Comparison of ENCODE assay signal across 3 cellular contexts in the genomic region with DNA sequence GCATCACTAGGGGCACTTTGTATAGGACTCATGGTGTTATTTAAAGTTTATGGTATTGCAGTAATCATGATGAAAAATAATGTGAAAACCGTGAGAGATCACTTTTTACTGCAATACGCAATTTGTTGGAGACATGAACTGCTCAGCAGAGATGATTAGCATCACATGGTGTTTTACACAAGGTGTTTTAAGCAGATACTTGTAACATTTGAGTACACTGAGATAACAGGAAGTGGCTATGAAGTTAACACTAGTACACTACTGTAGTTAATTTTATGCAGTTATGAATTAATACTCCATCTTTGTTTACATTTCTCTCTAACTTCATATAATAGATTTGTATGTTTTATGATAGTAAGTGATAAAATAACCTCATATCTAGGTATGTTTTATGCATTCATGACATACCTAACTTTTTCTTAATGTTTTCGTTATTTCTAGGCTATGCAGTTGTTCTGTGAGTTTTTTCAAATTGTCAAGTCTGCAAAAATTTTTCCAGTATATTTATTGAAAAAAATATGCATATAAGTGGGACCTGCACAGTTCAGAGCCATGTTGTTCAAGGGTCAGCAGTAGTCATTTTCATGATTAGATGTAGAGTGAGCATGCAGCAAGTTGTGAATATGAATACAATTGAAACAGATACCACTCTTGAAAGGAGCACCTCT.
TF ChIP-seq lines count a peak whose summit lies in the region.

No MANE protein-coding gene starts in this region.

TF ChIP-seq in SK-N-SH, 30 proteins besides CTCF, POLR2A, EP300 and RAD21:
- no peak for TF ChIP-seq ZBTB33 (IDR thresholded peaks at IDR 0.05; ENCODE audit: borderline replicate concordance, low read depth)
TF ChIP-seq in SK-N-SH: peak in this region for 0.

TF ChIP-seq in SK-N-SH treated with all-trans-retinoic acid at 6 μM for 48 hours, 23 proteins besides CTCF, POLR2A, EP300 and RAD21:
- TF ChIP-seq PATZ1 (CRISPR knock-in tag; IDR thresholded peaks at IDR 0.05; ENCODE audit: borderline replicate concordance), result no peak
- TF ChIP-seq GLIS3 (CRISPR knock-in tag; IDR thresholded peaks at IDR 0.05), result no peak
- TF ChIP-seq TSHZ2 (CRISPR knock-in tag; IDR thresholded peaks at IDR 0.05), result no peak
- no peak for TF ChIP-seq OSR1 (CRISPR knock-in tag; IDR thresholded peaks at IDR 0.05)
- no peak for TF ChIP-seq ZNF70 (CRISPR knock-in tag; IDR thresholded peaks at IDR 0.05)
TF ChIP-seq in SK-N-SH treated with all-trans-retinoic acid at 6 μM for 48 hours: peak in this region for 0.

TF ChIP-seq in endothelial cell of umbilical vein, 7 proteins besides CTCF, POLR2A, EP300 and RAD21:
- TF ChIP-seq GATA2 (IDR thresholded peaks at IDR 0.05; ENCODE audit: insufficient read depth, insufficient read length, low read depth, low read length) (no peak), FOS (IDR thresholded peaks at IDR 0.05; ENCODE audit: borderline replicate concordance, insufficient read depth, low read length) (no peak), POLR2AphosphoS5 (IDR thresholded peaks at IDR 0.05; ENCODE audit: insufficient read depth, low read depth, low read length) (no peak)
- TF ChIP-seq, protein P1, sequence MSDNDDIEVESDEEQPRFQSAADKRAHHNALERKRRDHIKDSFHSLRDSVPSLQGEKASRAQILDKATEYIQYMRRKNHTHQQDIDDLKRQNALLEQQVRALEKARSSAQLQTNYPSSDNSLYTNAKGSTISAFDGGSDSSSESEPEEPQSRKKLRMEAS (IDR thresholded peaks at IDR 0.05; ENCODE audit: insufficient read depth, insufficient read length), result no peak
